ENCODE assay signal across 8 cellular contexts in the genomic region with DNA sequence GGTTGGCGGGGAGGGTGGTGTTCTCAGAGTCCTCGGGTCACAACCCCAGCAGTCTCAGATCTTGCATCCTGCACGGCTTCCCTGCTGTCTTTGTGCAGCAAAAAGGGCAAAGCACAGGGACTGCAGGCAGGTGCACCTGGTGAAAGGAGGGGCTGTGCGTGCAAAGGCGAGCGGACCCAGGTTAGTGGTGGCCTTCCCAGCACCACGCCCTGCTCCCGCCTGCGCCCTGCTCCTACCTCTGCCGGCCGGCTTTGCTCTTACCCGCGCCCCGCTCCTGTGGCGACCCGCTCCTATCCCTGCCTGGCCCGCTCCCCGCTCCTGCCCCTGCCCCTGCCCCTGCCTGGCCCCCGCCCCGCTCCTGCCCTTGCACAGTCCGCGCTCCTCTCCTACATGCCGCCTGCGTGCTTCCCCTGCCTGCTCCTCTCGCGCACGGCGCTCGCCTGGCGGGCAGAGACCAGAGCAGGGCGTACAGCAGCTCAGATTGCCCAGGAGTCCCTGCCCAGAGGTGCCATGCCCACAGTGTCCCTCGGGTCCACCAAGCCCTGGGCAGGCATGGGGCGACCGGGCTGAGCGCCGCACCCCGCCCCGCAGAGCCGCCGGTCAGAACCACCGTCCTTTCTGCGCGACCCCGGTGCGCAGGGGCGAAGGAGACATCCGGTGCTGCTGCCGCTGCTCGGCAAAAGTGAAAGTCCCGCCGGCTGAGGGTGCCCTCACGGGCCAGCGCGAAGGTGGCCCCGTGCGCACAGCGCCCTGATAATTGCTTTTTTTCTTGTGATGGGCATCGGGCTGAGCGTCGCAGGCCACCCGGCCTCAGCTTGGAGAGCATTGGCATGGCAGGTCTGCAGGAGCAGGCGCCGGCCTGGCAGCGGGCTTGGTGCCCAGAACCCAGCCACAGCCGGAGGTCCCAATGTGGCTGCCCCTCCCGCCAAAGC. TPM values are rescaled to one million over a fixed set of nuclear protein-coding genes. Genes with fewer than 3 reads are reported as not detected.
DNase-seq lines count a peak whose midpoint lies in the region; ATAC-seq, FAIRE-seq and TF ChIP-seq lines count a peak whose summit lies in the region.
"Not testable (repeated sequence)": the region's sequence is repeated elsewhere in the genome, so short reads cannot be mapped to it uniquely, and the experiment has no call there.

No MANE protein-coding gene starts in this region.

- H3K36me3 ChIP-seq in A673 (ENCODE audit: insufficient read depth, low read length, poor library complexity, severe bottlenecking); kidney epithelial cell (ENCODE audit: control insufficient read depth, insufficient read depth, low read length); small intestine (ENCODE audit: control insufficient read depth in 2 of 2, insufficient read depth in 2 of 2, low read length in 2 of 2): not testable (repeated sequence)

- H3K9me3 Mint-ChIP-seq in dendritic cell treated with granulocyte-macrophage colony-stimulating factor and Interleukin-4, amounts not matched to agents 40 ng/mL and 50 ng/mL, for 4 days: not testable (repeated sequence)

- intact Hi-C loops in A673 (cut with micrococcal nuclease; ENCODE audit: unreplicated experiment); dendritic cell treated with granulocyte-macrophage colony-stimulating factor and Interleukin-4, amounts not matched to agents 40 ng/mL and 50 ng/mL, for 4 days (cut with micrococcal nuclease): not testable (repeated sequence)

- DNase-seq in A673 (ENCODE audit: low spot score); kidney epithelial cell (ENCODE audit: low read depth): not testable (repeated sequence)
- peak; percentile 45 for DNase-seq in GM13976 (ENCODE audit: low spot score)
- DNase-seq in RKO (ENCODE audit: low spot score): peak; percentile 39
- DNase-seq in activated T-cell treated with anti-CD3 and anti-CD28 coated beads, Interleukin-2, amount 50 U/mL, for 1 hour: peak; percentile 39
- DNase-seq in small intestine: peak; percentile 11

- peak overlapping the region; percentile 54 for H3K4me3 Mint-ChIP-seq in dendritic cell treated with granulocyte-macrophage colony-stimulating factor and Interleukin-4, amounts not matched to agents 40 ng/mL and 50 ng/mL, for 4 days

- not testable (repeated sequence) for H3K9me3 ChIP-seq in A673 (ENCODE audit: low read depth, low read length, poor library complexity, severe bottlenecking); small intestine (ENCODE audit: control insufficient read depth, low read depth)

- BruUV-seq in A673 (replicated peaks; lab: Mats Ljungman, UMichigan): not testable (repeated sequence)

- POLR2A ChIA-PET in A673 (lab: Charles Lee; ENCODE audit: low non-redundant PET): not testable (repeated sequence)

- not testable (repeated sequence) for H3K4me1 Mint-ChIP-seq in dendritic cell treated with granulocyte-macrophage colony-stimulating factor and Interleukin-4, amounts not matched to agents 40 ng/mL and 50 ng/mL, for 4 days (ENCODE audit: low read depth)

- H3K27me3 ChIP-seq in A673 (replicated peaks; ENCODE audit: insufficient read depth, low read depth, low read length, poor library complexity); kidney epithelial cell (ENCODE audit: control insufficient read depth, insufficient read depth, low read length); small intestine (ENCODE audit: control insufficient read depth in 2 of 2, insufficient read depth in 2 of 2, low read length in 2 of 2): not testable (repeated sequence)

- H3K4me3 ChIP-seq in A673 (ENCODE audit: low read depth, low read length, poor library complexity, severe bottlenecking) (peak overlapping the region; percentile 18), kidney epithelial cell (ENCODE audit: low read depth, low read length) (peak overlapping the region; percentile 42), small intestine (ENCODE audit: low read depth in 1 of 2, low read length in 2 of 2) (peak overlapping the region; percentile 30 to 31)

- FAIRE-seq in small intestine (lab: Jason Lieb, UNC): not testable (repeated sequence)

- ATAC-seq in HG02981 (IDR thresholded peaks at IDR 0.05; ENCODE audit: unreplicated experiment): peak; percentile 37

- WGBS in small intestine, 3 donors: 1 to 7% (median 2%) methylated on average over 19 to 48 of the region's 66 CpGs

- H3K27ac ChIP-seq in A673 (ENCODE audit: low read depth, low read length, poor library complexity, severe bottlenecking); small intestine (ENCODE audit: low read depth in 1 of 2, low read length in 1 of 2): not testable (repeated sequence)

- not testable (repeated sequence) for H3K36me3 Mint-ChIP-seq in dendritic cell treated with granulocyte-macrophage colony-stimulating factor and Interleukin-4, amounts not matched to agents 40 ng/mL and 50 ng/mL, for 4 days (ENCODE audit: low read depth)

- not testable (repeated sequence) for TF ChIP-seq CTCF in A673 (conservative IDR thresholded peaks at IDR 0.05; ENCODE audit: low read depth, low read length); GM13976 (IDR thresholded peaks at IDR 0.05; ENCODE audit: borderline replicate concordance, control extremely low read depth, extremely low read depth, insufficient read depth, missing control alignments); kidney epithelial cell (IDR thresholded peaks at IDR 0.05; ENCODE audit: insufficient read depth, low read length, poor library complexity, severe bottlenecking)

- H3K4me1 ChIP-seq in A673 (ENCODE audit: insufficient read depth, low read length, poor library complexity, severe bottlenecking); small intestine (ENCODE audit: control insufficient read depth in 2 of 2, insufficient read depth in 1 of 2, low read depth in 1 of 2, low read length in 1 of 2): not testable (repeated sequence)

- not testable (repeated sequence) for H3K27ac Mint-ChIP-seq in dendritic cell treated with granulocyte-macrophage colony-stimulating factor and Interleukin-4, amounts not matched to agents 40 ng/mL and 50 ng/mL, for 4 days

- CTCF ChIA-PET in A673 (lab: Charles Lee): not testable (repeated sequence)

- peaks cover 44% of the 10 kb centered on the region for H3K27me3 Mint-ChIP-seq in dendritic cell treated with granulocyte-macrophage colony-stimulating factor and Interleukin-4, amounts not matched to agents 40 ng/mL and 50 ng/mL, for 4 days

- in situ Hi-C loops in GM13976 (cut with MboI; ENCODE audit: low sequenced_read_pairs, unreplicated experiment): not testable (repeated sequence)

RNA-seq across cellular contexts. Expression of gene PROP1, which starts 52.0 kb away (rescaled TPM):
- total RNA-seq in A673 (2021): not detected in 2 replicates
- total RNA-seq in kidney epithelial cell: not detected in 2 replicates
- not detected for polyA plus RNA-seq in small intestine
